Comparison of ENCODE assay signal across 14 cellular contexts in the genomic region with DNA sequence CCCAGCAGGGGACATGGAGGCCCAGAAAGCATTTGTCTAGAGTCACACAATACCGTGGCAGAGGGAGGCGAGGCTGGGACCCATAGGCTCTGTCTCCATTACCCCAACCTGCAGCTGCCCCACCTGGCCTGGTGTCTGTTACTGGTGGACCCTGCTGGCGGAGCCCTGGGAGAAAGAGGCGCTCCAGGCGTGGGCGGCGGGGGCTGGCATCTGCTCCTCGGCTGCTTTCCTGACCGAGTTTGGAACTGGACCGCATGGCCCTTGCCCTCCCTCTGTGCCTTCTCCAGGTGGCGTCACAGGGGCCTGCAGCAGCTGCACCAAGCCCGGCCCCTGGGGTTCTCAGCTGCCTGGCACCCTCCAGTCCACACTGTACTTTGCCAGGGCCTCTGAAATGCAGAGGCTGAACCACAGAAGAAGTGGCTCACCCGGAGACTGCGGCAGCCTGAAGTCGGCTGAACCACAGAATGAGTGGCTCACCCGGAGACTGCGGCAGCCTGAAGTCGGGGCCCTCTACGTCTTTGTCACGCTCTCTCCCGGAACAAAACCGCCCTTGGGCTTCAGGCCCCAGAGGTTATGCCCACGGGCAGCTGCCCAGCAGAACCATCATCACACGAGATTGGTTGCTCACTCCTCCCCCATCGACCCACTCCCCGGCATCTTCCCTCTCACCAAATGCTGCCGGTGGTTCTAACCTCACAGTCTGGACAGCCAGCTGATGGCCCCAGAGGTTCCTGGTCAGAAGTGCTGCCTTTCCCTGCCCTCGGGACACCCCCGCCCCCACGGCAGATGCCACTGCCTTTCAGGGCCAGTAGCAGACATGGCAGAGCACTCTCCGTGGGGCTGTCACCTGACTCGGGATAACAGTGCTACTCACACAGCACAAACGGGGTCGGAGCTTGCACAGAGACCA. TPM values are rescaled to one million over a fixed set of nuclear protein-coding genes. Genes with fewer than 3 reads are reported as not detected.
DNase-seq lines count a peak whose midpoint lies in the region; ATAC-seq and TF ChIP-seq lines count a peak whose summit lies in the region.
"Had no signal": no experiment of that assay in that cellular context is flagged by ENCODE, and none has a peak within 500 bp of the region (broad histone marks: within the 10 kb centered on the region; RNA-seq: fewer than 3 reads in every experiment).

No MANE protein-coding gene starts in this region.

- TF ChIP-seq CTCF in natural killer cell (IDR thresholded peaks at IDR 0.05) (no peak), glutamatergic neuron (IDR thresholded peaks at IDR 0.05; ENCODE audit: partially characterized antibody, unreplicated experiment) (no peak)

- H3K27me3 Mint-ChIP-seq in natural killer cell treated with Interleukin-12 subunit alpha and Interleukin-12 subunit beta and Interleukin-15 and Interleukin-18, amount 100 ng/mL, for 72 hours = peaks cover 11 to 16% of the 10 kb centered on the region in 2 donors
- H3K27me3 Mint-ChIP-seq in natural killer cell (ENCODE audit: low read depth in 2 of 2) (peaks cover 7 to 27% of the 10 kb centered on the region in 2 donors), glutamatergic neuron (ENCODE audit: unreplicated experiment) (peaks cover 9% of the 10 kb centered on the region)

- no peak for DNase-seq in natural killer cell treated with Interleukin-12 subunit alpha and Interleukin-12 subunit beta and Interleukin-15 and Interleukin-18, amount 100 ng/mL, for 72 hours (ENCODE audit: low spot score)
- DNase-seq in natural killer cell = no peak
- DNase-seq in NCI-H2107 treated with DMSO at 0.1 percent for 48 hours (lab: John Stamatoyannopoulos, UW; ENCODE audit: unreplicated experiment) = peak; percentile 53
- no peak for DNase-seq in glutamatergic neuron
- no peak for DNase-seq in NCI-H345 treated with DMSO at 0.1 percent for 48 hours (lab: John Stamatoyannopoulos, UW; ENCODE audit: unreplicated experiment)
- DNase-seq: cerebellar nuclear complex; foreskin keratinocyte; nephron progenitor cell; OCI-M1; sigmoid colon; stimulated activated CD4-positive, alpha-beta T cell treated with anti-CD3 and anti-CD28 coated beads, Interleukin-4, amount 100 ng/mL, for 4 hours had no signal

- intact Hi-C loops in natural killer cell (cut with micrococcal nuclease) = no loop called here

- peak overlapping the region in 1 of 2 donors; percentile 5 for H3K27ac Mint-ChIP-seq in natural killer cell treated with Interleukin-12 subunit alpha and Interleukin-12 subunit beta and Interleukin-15 and Interleukin-18, amount 100 ng/mL, for 72 hours
- H3K27ac Mint-ChIP-seq in natural killer cell = no peak overlapping the region
- no peak overlapping the region for H3K27ac Mint-ChIP-seq in glutamatergic neuron (ENCODE audit: unreplicated experiment)
- H3K27ac Mint-ChIP-seq: nephron progenitor cell, WTC11 had no signal

- no peaks in the 10 kb centered on the region for H3K36me3 Mint-ChIP-seq in natural killer cell treated with Interleukin-12 subunit alpha and Interleukin-12 subunit beta and Interleukin-15 and Interleukin-18, amount 100 ng/mL, for 72 hours
- H3K36me3 Mint-ChIP-seq in natural killer cell = no peaks in the 10 kb centered on the region
- no peaks in the 10 kb centered on the region for H3K36me3 Mint-ChIP-seq in glutamatergic neuron (ENCODE audit: unreplicated experiment)
- H3K36me3 Mint-ChIP-seq: WTC11 had no signal

- peak overlapping the region; percentile 21 for H3K4me3 Mint-ChIP-seq in natural killer cell treated with Interleukin-12 subunit alpha and Interleukin-12 subunit beta and Interleukin-15 and Interleukin-18, amount 100 ng/mL, for 72 hours
- H3K4me3 Mint-ChIP-seq in natural killer cell (no peak overlapping the region), glutamatergic neuron (ENCODE audit: unreplicated experiment) (peak overlapping the region; percentile 25)
- H3K4me3 Mint-ChIP-seq: nephron progenitor cell, WTC11 had no signal

- peak; percentile 25 to 51 for ATAC-seq in natural killer cell treated with Interleukin-12 subunit alpha and Interleukin-12 subunit beta and Interleukin-15 and Interleukin-18, amount 100 ng/mL, for 72 hours
- ATAC-seq in natural killer cell (no peak), HG02884 (IDR thresholded peaks at IDR 0.05; ENCODE audit: unreplicated experiment) (no peak), GM21423 (IDR thresholded peaks at IDR 0.05; ENCODE audit: unreplicated experiment) (no peak)
- ATAC-seq: foreskin keratinocyte, WTC11 had no signal

- peaks cover 10 to 12% of the 10 kb centered on the region in 2 donors for H3K4me1 Mint-ChIP-seq in natural killer cell treated with Interleukin-12 subunit alpha and Interleukin-12 subunit beta and Interleukin-15 and Interleukin-18, amount 100 ng/mL, for 72 hours (ENCODE audit: low read depth in 2 of 2)
- peaks cover 10 to 15% of the 10 kb centered on the region in 2 donors for H3K4me1 Mint-ChIP-seq in natural killer cell
- peaks cover 23% of the 10 kb centered on the region for H3K4me1 Mint-ChIP-seq in glutamatergic neuron (ENCODE audit: low read depth, unreplicated experiment)
- H3K4me1 Mint-ChIP-seq: nephron progenitor cell, WTC11 had no signal

- no peaks in the 10 kb centered on the region for H3K9me3 Mint-ChIP-seq in natural killer cell treated with Interleukin-12 subunit alpha and Interleukin-12 subunit beta and Interleukin-15 and Interleukin-18, amount 100 ng/mL, for 72 hours
- H3K9me3 Mint-ChIP-seq in natural killer cell (no peaks in the 10 kb centered on the region), glutamatergic neuron (ENCODE audit: unreplicated experiment) (peaks cover under 1% of the 10 kb centered on the region)
- H3K9me3 Mint-ChIP-seq: WTC11 had no signal

RNA-seq across cellular contexts. Expression of gene CBFA2T3, which starts 20.2 kb away (rescaled TPM):
- 1 to 10 TPM; 2.3 to 2.9 TPM for total RNA-seq in natural killer cell treated with Interleukin-12 subunit alpha and Interleukin-12 subunit beta and Interleukin-15 and Interleukin-18, amount 100 ng/mL, for 72 hours
- total RNA-seq in natural killer cell = 1 to 10 TPM; 2.5 to 7.8 (median 4.2) TPM
- total RNA-seq in glutamatergic neuron (ENCODE audit: unreplicated experiment) = 126 TPM

Comparison
In these comparisons a context has a peak if more than half of its experiments do, and no peak if none do; other contexts are left out.
1. ATAC-seq: peak in natural killer cell treated with Interleukin-12 subunit alpha and Interleukin-12 subunit beta and Interleukin-15 and Interleukin-18, amount 100 ng/mL, for 72 hours (2 of 2); none in natural killer cell (0 of 3), HG02884 (single experiment) and GM21423 (single experiment).
2. RNA of gene CBFA2T3, which starts 20.2 kb away (total RNA-seq): 126 TPM in glutamatergic neuron (single experiment); 2.5 to 7.8 TPM in natural killer cell and 2.3 to 2.9 TPM in natural killer cell treated with Interleukin-12 subunit alpha and Interleukin-12 subunit beta and Interleukin-15 and Interleukin-18, amount 100 ng/mL, for 72 hours; every median in the first group is over 10 times any median in the second.